21 cellular contexts compared by ENCODE assay signal in the genomic region with DNA sequence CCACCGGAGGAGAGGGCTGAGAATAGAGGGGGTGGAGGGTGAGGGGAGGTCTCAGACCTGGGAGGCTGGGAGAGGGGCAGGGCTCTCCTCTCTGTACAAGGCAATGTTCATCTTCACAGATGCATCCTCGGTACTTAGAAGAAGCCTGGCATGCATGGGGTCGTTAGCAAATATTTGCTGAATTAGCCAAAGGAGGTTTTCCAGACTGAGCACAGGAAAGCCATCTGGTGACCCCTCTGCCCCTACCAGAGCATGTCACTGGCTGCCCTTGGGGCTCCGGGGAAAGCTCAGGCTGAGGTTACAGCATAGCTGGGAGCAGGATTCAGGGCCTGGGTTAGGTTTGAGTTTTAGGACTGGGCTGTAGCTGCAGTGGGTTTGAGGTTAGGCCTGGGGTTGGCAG. TPM values are rescaled to one million over a fixed set of nuclear protein-coding genes. Genes with fewer than 3 reads are reported as not detected.
DNase-seq lines count a peak whose midpoint lies in the region; ATAC-seq and TF ChIP-seq lines count a peak whose summit lies in the region.
"Had no signal": no experiment of that assay in that cellular context is flagged by ENCODE, and none has a peak within 500 bp of the region (broad histone marks: within the 10 kb centered on the region; RNA-seq: fewer than 3 reads in every experiment).

No MANE protein-coding gene starts in this region.

- H3K9me3 Mint-ChIP-seq in mesothelial cell of epicardium = peaks cover 6% of the 10 kb centered on the region
- no peaks in the 10 kb centered on the region for H3K9me3 Mint-ChIP-seq in stimulated activated effector memory CD8-positive, alpha-beta T cell treated with anti-CD3 and anti-CD28 coated beads, Interleukin-12 subunit alpha, Interleukin-12 subunit beta, amount 100 ng/mL, for 72 hours

- TF ChIP-seq CTCF in mesothelial cell of epicardium (IDR thresholded peaks at IDR 0.05; ENCODE audit: unreplicated experiment) = no peak

- peak overlapping the region; percentile 68 for H3K27ac Mint-ChIP-seq in T-helper 17 cell
- peak overlapping the region; percentile 56 for H3K27ac Mint-ChIP-seq in mesothelial cell of epicardium
- H3K27ac Mint-ChIP-seq in stimulated activated effector memory CD8-positive, alpha-beta T cell treated with anti-CD3 and anti-CD28 coated beads, Interleukin-12 subunit alpha, Interleukin-12 subunit beta, amount 100 ng/mL, for 72 hours = no peak overlapping the region
- H3K27ac Mint-ChIP-seq: CD8-positive, alpha-beta T cell had no signal

- no peak for ATAC-seq in T-helper 17 cell
- peak; percentile 32 for ATAC-seq in stimulated activated effector memory CD8-positive, alpha-beta T cell treated with anti-CD3 and anti-CD28 coated beads, Interleukin-12 subunit alpha, Interleukin-12 subunit beta, amount 100 ng/mL, for 72 hours
- no peak for ATAC-seq in esophagus mucosa
- no peak for ATAC-seq in GM21723 (IDR thresholded peaks at IDR 0.05; ENCODE audit: unreplicated experiment)
- ATAC-seq: CD8-positive, alpha-beta T cell; SK-N-SH treated with all-trans-retinoic acid at 6 μM for 48 hours had no signal

- peaks cover 56% of the 10 kb centered on the region for H3K27me3 Mint-ChIP-seq in T-helper 17 cell
- peaks cover 12% of the 10 kb centered on the region for H3K27me3 Mint-ChIP-seq in mesothelial cell of epicardium (ENCODE audit: low read depth)

- no peaks in the 10 kb centered on the region for H3K9me3 ChIP-seq in T-helper 17 cell (ENCODE audit: control insufficient read depth, low read length, poor library complexity, severe bottlenecking)
- H3K9me3 ChIP-seq: BLaER1 treated with 17β-estradiol and CSF1 and Interleukin-3, amounts not matched to agents 10 nM and 100 nM; HAP-1; MG63 had no signal

- H3K4me1 Mint-ChIP-seq in T-helper 17 cell = peaks cover 9% of the 10 kb centered on the region
- peaks cover 45% of the 10 kb centered on the region for H3K4me1 Mint-ChIP-seq in mesothelial cell of epicardium
- no peaks in the 10 kb centered on the region for H3K4me1 Mint-ChIP-seq in stimulated activated effector memory CD8-positive, alpha-beta T cell treated with anti-CD3 and anti-CD28 coated beads, Interleukin-12 subunit alpha, Interleukin-12 subunit beta, amount 100 ng/mL, for 72 hours

- H3K4me3 Mint-ChIP-seq in T-helper 17 cell = no peak overlapping the region
- H3K4me3 Mint-ChIP-seq in mesothelial cell of epicardium = no peak overlapping the region
- no peak overlapping the region for H3K4me3 Mint-ChIP-seq in stimulated activated effector memory CD8-positive, alpha-beta T cell treated with anti-CD3 and anti-CD28 coated beads, Interleukin-12 subunit alpha, Interleukin-12 subunit beta, amount 100 ng/mL, for 72 hours
- H3K4me3 Mint-ChIP-seq: CD8-positive, alpha-beta T cell had no signal

- H3K36me3 Mint-ChIP-seq in T-helper 17 cell (ENCODE audit: low read depth) = no peaks in the 10 kb centered on the region
- peaks cover 4% of the 10 kb centered on the region for H3K36me3 Mint-ChIP-seq in mesothelial cell of epicardium
- H3K36me3 Mint-ChIP-seq in stimulated activated effector memory CD8-positive, alpha-beta T cell treated with anti-CD3 and anti-CD28 coated beads, Interleukin-12 subunit alpha, Interleukin-12 subunit beta, amount 100 ng/mL, for 72 hours = no peaks in the 10 kb centered on the region
- H3K36me3 Mint-ChIP-seq: CD8-positive, alpha-beta T cell had no signal

- DNase-seq in DMS 273 treated with DMSO at 0.1 percent for 48 hours (lab: John Stamatoyannopoulos, UW) (peak; percentile 26), T-helper 17 cell (no peak), mesothelial cell of epicardium (ENCODE audit: low spot score in 2 of 2, unreplicated experiment in 2 of 2) (no peak), HUDEP-2 (lab: John Stamatoyannopoulos, UW; ENCODE audit: unreplicated experiment in 76 of 76) (no peak)
- no peak for DNase-seq in stimulated activated effector memory CD8-positive, alpha-beta T cell treated with anti-CD3 and anti-CD28 coated beads, Interleukin-12 subunit alpha, Interleukin-12 subunit beta, amount 100 ng/mL, for 72 hours (ENCODE audit: low spot score in 2 of 2)
- DNase-seq: CD8-positive, alpha-beta T cell; DMS79 treated with DMSO at 0.1 percent for 48 hours; Kasumi-1; MG63; NCI-H1092; NCI-H1436 treated with DMSO at 0.1 percent for 48 hours; NCI-H2029; NCI-H446; NCI-H526 treated with DMSO at 0.1 percent for 48 hours; NK-92 treated with Interleukin-12 subunit alpha and Interleukin-12 subunit beta, amount 100 ng/mL, for 24 hours; Right ventricle myocardium superior had no signal

RNA-seq across cellular contexts. Expression of a gene that starts 43.5 kb away (rescaled TPM):
- 10 to 100 TPM; 26.8 to 34.5 TPM for total RNA-seq in T-helper 17 cell
- total RNA-seq in mesothelial cell of epicardium = 24.3 to 26.8 TPM (median 24.8 TPM) in 3 replicates
- 6.4 TPM for total RNA-seq in esophagus mucosa
